ENCODE assay signal across 25 cellular contexts in genomic region chr6:36042618-36043260, GRCh38. TPM values are rescaled to one million over a fixed set of nuclear protein-coding genes. Genes with fewer than 3 reads are reported as not detected.
"Had no signal": no experiment of that assay in that cellular context is flagged by ENCODE, and none has a peak within 500 bp of the region (broad histone marks: within the 10 kb centered on the region; RNA-seq: fewer than 3 reads in every experiment).

No MANE protein-coding gene starts in this region.

- DNase-seq: activated CD4-positive, alpha-beta T cell treated with anti-CD3 and anti-CD28 coated beads for 4 hours; activated CD4-positive, alpha-beta T cell treated with anti-CD3 and anti-CD28 coated beads, Interleukin-2, amount 50 U/mL, for 4 hours; activated effector memory CD4-positive, alpha-beta T cell treated with anti-CD3 and anti-CD28 coated beads, Interleukin-2, amount 50 U/mL, for 16 hours; activated naive CD4-positive, alpha-beta T cell treated with anti-CD3 and anti-CD28 coated beads for 36 hours; activated naive CD8-positive, alpha-beta T cell treated with anti-CD3 and anti-CD28 coated beads for 36 hours; activated T-cell treated with anti-CD3 and anti-CD28 coated beads for 4 hours; adrenal gland; central memory CD4-positive, alpha-beta T cell; endodermal cell; hippocampal formation; kidney; midbrain; naive thymus-derived CD8-positive, alpha-beta T cell; posterior cingulate gyrus; right cardiac atrium; stimulated activated CD4-positive, alpha-beta T cell treated with anti-CD3 and anti-CD28 coated beads, Interleukin-12 subunit alpha, Interleukin-12 subunit beta, amount 100 ng/mL, for 4 hours; stimulated activated CD4-positive, alpha-beta T cell treated with anti-CD3 and anti-CD28 coated beads, Interleukin-4, amount 100 ng/mL, for 1 hour; stimulated activated naive CD8-positive, alpha-beta T cell treated with anti-CD3 and anti-CD28 coated beads, Interleukin-15, Interleukin-2, amounts not matched to agents 100 U/mL and 50 U/mL, for 24 hours; upper lobe of left lung had no signal

- H3K4me3 ChIP-seq: adrenal gland, ascending aorta, gastroesophageal sphincter, thoracic aorta, upper lobe of left lung, vagina had no signal

- H3K27ac ChIP-seq: adrenal gland, ascending aorta, gastroesophageal sphincter, thoracic aorta, upper lobe of left lung, vagina had no signal

- H3K9me3 ChIP-seq: adrenal gland, ascending aorta, gastroesophageal sphincter, thoracic aorta, upper lobe of left lung, vagina had no signal

- H3K36me3 ChIP-seq: adrenal gland, ascending aorta, gastroesophageal sphincter, thoracic aorta, upper lobe of left lung, vagina had no signal

- ATAC-seq: gastroesophageal sphincter; naive thymus-derived CD8-positive, alpha-beta T cell; right cardiac atrium; stimulated activated naive CD8-positive, alpha-beta T cell treated with anti-CD3 and anti-CD28 coated beads, Interleukin-15, Interleukin-2, amounts not matched to agents 100 U/mL and 50 U/mL, for 24 hours had no signal

- H3K27me3 ChIP-seq: adrenal gland, ascending aorta, gastroesophageal sphincter, upper lobe of left lung, vagina had no signal

- FAIRE-seq: kidney had no signal

RNA-seq across cellular contexts. Expression of gene SLC26A8, which starts 18.3 kb away (rescaled TPM):
- total RNA-seq: activated naive CD4-positive, alpha-beta T cell treated with anti-CD3 and anti-CD28 coated beads for 36 hours; ascending aorta; endodermal cell; gastroesophageal sphincter; lower leg skin; naive thymus-derived CD8-positive, alpha-beta T cell; T-helper 1 cell treated with Interleukin-12 subunit alpha and Interleukin-12 subunit beta and Interleukin-4 antibody, amounts not matched to agents 30 ng/mL and 1 ng/mL, for 36 hours; vagina had no signal
- polyA plus RNA-seq: naive thymus-derived CD8-positive, alpha-beta T cell; right cardiac atrium had no signal
